In the genomic region with DNA sequence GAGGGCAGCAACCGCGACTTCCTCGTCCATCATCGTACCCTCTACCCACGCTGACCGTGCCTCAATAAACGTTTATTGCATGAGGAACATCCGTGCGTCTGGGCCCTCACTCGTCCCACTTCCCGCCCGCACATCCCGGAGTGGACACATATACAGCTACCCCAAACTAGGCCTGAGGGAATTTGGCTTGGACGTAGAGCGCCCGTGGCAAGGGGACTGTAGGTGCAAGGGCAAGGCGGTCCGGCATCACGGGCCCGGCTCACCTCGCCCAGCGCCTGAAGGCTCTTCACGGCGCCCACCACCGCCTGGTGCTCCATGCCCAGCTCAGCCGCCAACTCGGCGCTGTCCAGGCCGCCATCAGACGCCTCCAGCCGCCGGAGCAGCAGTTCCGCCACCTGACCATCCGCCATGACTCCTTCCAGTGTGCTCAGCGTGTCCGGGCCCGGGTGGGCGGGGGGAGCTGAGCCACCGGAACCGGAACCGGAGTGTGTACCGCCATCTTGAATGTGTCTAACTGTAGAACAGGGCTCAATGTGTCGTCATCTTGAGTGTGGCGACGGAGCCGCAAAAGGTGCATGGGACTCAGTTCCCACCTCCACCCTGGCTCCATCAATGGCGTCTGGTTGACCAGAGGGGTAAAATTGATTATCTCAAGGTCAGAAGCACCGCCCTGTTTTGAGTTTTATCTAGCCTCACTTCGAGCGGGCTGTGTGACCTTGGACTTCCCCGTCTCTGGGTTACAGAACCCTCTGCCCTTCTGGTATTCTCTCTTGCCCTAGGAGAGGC, we compare ENCODE assay signal across 1 cellular context.
TF ChIP-seq lines count a peak whose summit lies in the region.

A gene (minus strand): TSS at position 425 of the 786 bp plus-strand sequence. CDS start 15 bp downstream, at position 410.

TF ChIP-seq in HepG2, 621 proteins besides CTCF, POLR2A, EP300 and RAD21 (continued from another document and continues in another):
- TF ChIP-seq GABPA (IDR thresholded peaks at IDR 0.05; ENCODE audit: low read depth, low read length) (peak; percentile 93), GABPA (CRISPR knock-in tag; IDR thresholded peaks at IDR 0.05; ENCODE audit: low read depth) (peak; percentile 99), NFYB (CRISPR knock-in tag; IDR thresholded peaks at IDR 0.05) (peak; percentile 47), FOXC1 (CRISPR knock-in tag; IDR thresholded peaks at IDR 0.05; ENCODE audit: borderline replicate concordance) (peak; percentile 34), ZNF3 (CRISPR knock-in tag; IDR thresholded peaks at IDR 0.05) (no peak), ATM (IDR thresholded peaks at IDR 0.05; ENCODE audit: borderline replicate concordance) (no peak), PLRG1 (conservative IDR thresholded peaks at IDR 0.05) (no peak), POLR2G (IDR thresholded peaks at IDR 0.05; ENCODE audit: low read depth, low read length) (peak; percentile 96), ZNF564 (CRISPR knock-in tag; IDR thresholded peaks at IDR 0.05) (no peak), NFE2L2 (IDR thresholded peaks at IDR 0.05; ENCODE audit: low read length) (no peak), ZFX (CRISPR knock-in tag; IDR thresholded peaks at IDR 0.05; ENCODE audit: low read depth) (peak; percentile 96), RFXAP (CRISPR knock-in tag; IDR thresholded peaks at IDR 0.05; ENCODE audit: borderline replicate concordance) (no peak), ZKSCAN5 (CRISPR knock-in tag; IDR thresholded peaks at IDR 0.05) (no peak), SOX5 (CRISPR knock-in tag; IDR thresholded peaks at IDR 0.05; ENCODE audit: borderline replicate concordance) (peak; percentile 45), ZNF747 (CRISPR knock-in tag; IDR thresholded peaks at IDR 0.05; ENCODE audit: borderline replicate concordance) (peak; percentile 83; the same call in 1 of the 2 replicates), ELF4 (CRISPR knock-in tag; IDR thresholded peaks at IDR 0.05; ENCODE audit: borderline replicate concordance) (0 out of 2 replicates have a peak, but pooled peaks have one; percentile 34), TMF1 (CRISPR knock-in tag; IDR thresholded peaks at IDR 0.05; ENCODE audit: low read depth) (peak; percentile 84; the same call in 1 of the 2 replicates), ZFP36L1 (CRISPR knock-in tag; IDR thresholded peaks at IDR 0.05) (0 out of 2 replicates have a peak, but pooled peaks have one; percentile 53), FOSL2 (CRISPR knock-in tag; IDR thresholded peaks at IDR 0.05) (peak; percentile 51; the same call in 1 of the 2 replicates), ZNF652 (CRISPR knock-in tag; IDR thresholded peaks at IDR 0.05; ENCODE audit: borderline replicate concordance, low read depth) (no peak), CHD2 (IDR thresholded peaks at IDR 0.05; ENCODE audit: low read depth, low read length) (no peak), ZNF737 (CRISPR knock-in tag; IDR thresholded peaks at IDR 0.05; ENCODE audit: borderline replicate concordance) (peak; percentile 69; the same call in 1 of the 2 replicates), ZNF468 (CRISPR knock-in tag; IDR thresholded peaks at IDR 0.05) (no peak), DPF2 (CRISPR knock-in tag; IDR thresholded peaks at IDR 0.05; ENCODE audit: borderline replicate concordance, low read depth) (no peak), HHEX (CRISPR knock-in tag; IDR thresholded peaks at IDR 0.05) (no peak), ZNF333 (CRISPR knock-in tag; IDR thresholded peaks at IDR 0.05; ENCODE audit: borderline replicate concordance) (peak; percentile 33; the same call in 1 of the 2 replicates), ZNF841 (CRISPR knock-in tag; IDR thresholded peaks at IDR 0.05; ENCODE audit: borderline replicate concordance) (no peak), ZNF326 (CRISPR knock-in tag; IDR thresholded peaks at IDR 0.05; ENCODE audit: borderline replicate concordance) (no peak), SCMH1 (CRISPR knock-in tag; IDR thresholded peaks at IDR 0.05; ENCODE audit: borderline replicate concordance) (no peak), CEBPB (IDR thresholded peaks at IDR 0.05; ENCODE audit: borderline replicate concordance, low read depth, low read length) (0 out of 2 replicates have a peak, but pooled peaks have one; percentile 0), MEF2D (CRISPR knock-in tag; IDR thresholded peaks at IDR 0.05) (peak; percentile 70; the same call in 1 of the 2 replicates), REPIN1 (CRISPR knock-in tag; IDR thresholded peaks at IDR 0.05; ENCODE audit: borderline replicate concordance, low read depth) (peak; percentile 68), ZNF792 (CRISPR knock-in tag; IDR thresholded peaks at IDR 0.05) (peak; percentile 75), ZNF484 (CRISPR knock-in tag; IDR thresholded peaks at IDR 0.05; ENCODE audit: borderline replicate concordance, low read depth) (no peak), CENPT (CRISPR knock-in tag; IDR thresholded peaks at IDR 0.05; ENCODE audit: low read depth) (no peak), ZNF615 (CRISPR knock-in tag; IDR thresholded peaks at IDR 0.05; ENCODE audit: borderline replicate concordance) (no peak), ARNTL (CRISPR knock-in tag; IDR thresholded peaks at IDR 0.05) (peak; percentile 62; the same call in 1 of the 2 replicates), CREB1 (IDR thresholded peaks at IDR 0.05) (peak; percentile 75), CREB1 (CRISPR knock-in tag; IDR thresholded peaks at IDR 0.05) (peak; percentile 67; the same call in 1 of the 2 replicates)
- TF ChIP-seq, protein P1, sequence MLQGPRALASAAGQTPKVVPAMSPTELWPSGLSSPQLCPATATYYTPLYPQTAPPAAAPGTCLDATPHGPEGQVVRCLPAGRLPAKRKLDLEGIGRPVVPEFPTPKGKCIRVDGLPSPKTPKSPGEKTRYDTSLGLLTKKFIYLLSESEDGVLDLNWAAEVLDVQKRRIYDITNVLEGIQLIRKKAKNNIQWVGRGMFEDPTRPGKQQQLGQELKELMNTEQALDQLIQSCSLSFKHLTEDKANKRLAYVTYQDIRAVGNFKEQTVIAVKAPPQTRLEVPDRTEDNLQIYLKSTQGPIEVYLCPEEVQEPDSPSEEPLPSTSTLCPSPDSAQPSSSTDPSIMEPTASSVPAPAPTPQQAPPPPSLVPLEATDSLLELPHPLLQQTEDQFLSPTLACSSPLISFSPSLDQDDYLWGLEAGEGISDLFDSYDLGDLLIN (CRISPR knock-in tag; IDR thresholded peaks at IDR 0.05; ENCODE audit: borderline replicate concordance), result no peak
- TF ChIP-seq, protein P2, sequence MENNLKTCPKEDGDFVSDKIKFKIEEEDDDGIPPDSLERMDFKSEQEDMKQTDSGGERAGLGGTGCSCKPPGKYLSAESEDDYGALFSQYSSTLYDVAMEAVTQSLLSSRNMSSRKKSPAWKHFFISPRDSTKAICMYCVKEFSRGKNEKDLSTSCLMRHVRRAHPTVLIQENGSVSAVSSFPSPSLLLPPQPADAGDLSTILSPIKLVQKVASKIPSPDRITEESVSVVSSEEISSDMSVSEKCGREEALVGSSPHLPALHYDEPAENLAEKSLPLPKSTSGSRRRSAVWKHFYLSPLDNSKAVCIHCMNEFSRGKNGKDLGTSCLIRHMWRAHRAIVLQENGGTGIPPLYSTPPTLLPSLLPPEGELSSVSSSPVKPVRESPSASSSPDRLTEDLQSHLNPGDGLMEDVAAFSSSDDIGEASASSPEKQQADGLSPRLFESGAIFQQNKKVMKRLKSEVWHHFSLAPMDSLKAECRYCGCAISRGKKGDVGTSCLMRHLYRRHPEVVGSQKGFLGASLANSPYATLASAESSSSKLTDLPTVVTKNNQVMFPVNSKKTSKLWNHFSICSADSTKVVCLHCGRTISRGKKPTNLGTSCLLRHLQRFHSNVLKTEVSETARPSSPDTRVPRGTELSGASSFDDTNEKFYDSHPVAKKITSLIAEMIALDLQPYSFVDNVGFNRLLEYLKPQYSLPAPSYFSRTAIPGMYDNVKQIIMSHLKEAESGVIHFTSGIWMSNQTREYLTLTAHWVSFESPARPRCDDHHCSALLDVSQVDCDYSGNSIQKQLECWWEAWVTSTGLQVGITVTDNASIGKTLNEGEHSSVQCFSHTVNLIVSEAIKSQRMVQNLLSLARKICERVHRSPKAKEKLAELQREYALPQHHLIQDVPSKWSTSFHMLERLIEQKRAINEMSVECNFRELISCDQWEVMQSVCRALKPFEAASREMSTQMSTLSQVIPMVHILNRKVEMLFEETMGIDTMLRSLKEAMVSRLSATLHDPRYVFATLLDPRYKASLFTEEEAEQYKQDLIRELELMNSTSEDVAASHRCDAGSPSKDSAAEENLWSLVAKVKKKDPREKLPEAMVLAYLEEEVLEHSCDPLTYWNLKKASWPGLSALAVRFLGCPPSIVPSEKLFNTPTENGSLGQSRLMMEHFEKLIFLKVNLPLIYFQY (CRISPR knock-in tag; IDR thresholded peaks at IDR 0.05; ENCODE audit: borderline replicate concordance), result peak; percentile 60; the same call in 1 of the 2 replicates
- TF ChIP-seq, protein P3, sequence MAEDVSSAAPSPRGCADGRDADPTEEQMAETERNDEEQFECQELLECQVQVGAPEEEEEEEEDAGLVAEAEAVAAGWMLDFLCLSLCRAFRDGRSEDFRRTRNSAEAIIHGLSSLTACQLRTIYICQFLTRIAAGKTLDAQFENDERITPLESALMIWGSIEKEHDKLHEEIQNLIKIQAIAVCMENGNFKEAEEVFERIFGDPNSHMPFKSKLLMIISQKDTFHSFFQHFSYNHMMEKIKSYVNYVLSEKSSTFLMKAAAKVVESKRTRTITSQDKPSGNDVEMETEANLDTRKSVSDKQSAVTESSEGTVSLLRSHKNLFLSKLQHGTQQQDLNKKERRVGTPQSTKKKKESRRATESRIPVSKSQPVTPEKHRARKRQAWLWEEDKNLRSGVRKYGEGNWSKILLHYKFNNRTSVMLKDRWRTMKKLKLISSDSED (CRISPR knock-in tag; IDR thresholded peaks at IDR 0.05), result no peak
- TF ChIP-seq, protein P4, sequence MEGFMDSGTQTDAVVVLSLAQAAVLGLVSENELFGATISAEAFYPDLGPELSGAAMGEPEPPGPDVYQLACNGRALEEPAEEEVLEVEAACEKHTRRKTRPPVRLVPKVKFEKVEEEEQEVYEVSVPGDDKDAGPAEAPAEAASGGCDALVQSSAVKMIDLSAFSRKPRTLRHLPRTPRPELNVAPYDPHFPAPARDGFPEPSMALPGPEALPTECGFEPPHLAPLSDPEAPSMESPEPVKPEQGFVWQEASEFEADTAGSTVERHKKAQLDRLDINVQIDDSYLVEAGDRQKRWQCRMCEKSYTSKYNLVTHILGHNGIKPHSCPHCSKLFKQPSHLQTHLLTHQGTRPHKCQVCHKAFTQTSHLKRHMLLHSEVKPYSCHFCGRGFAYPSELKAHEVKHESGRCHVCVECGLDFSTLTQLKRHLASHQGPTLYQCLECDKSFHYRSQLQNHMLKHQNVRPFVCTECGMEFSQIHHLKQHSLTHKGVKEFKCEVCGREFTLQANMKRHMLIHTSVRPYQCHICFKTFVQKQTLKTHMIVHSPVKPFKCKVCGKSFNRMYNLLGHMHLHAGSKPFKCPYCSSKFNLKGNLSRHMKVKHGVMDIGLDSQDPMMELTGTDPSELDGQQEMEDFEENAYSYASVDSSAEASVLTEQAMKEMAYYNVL (CRISPR knock-in tag; IDR thresholded peaks at IDR 0.05; ENCODE audit: borderline replicate concordance), result peak; percentile 56; the same call in 1 of the 2 replicates
- TF ChIP-seq, protein P5, sequence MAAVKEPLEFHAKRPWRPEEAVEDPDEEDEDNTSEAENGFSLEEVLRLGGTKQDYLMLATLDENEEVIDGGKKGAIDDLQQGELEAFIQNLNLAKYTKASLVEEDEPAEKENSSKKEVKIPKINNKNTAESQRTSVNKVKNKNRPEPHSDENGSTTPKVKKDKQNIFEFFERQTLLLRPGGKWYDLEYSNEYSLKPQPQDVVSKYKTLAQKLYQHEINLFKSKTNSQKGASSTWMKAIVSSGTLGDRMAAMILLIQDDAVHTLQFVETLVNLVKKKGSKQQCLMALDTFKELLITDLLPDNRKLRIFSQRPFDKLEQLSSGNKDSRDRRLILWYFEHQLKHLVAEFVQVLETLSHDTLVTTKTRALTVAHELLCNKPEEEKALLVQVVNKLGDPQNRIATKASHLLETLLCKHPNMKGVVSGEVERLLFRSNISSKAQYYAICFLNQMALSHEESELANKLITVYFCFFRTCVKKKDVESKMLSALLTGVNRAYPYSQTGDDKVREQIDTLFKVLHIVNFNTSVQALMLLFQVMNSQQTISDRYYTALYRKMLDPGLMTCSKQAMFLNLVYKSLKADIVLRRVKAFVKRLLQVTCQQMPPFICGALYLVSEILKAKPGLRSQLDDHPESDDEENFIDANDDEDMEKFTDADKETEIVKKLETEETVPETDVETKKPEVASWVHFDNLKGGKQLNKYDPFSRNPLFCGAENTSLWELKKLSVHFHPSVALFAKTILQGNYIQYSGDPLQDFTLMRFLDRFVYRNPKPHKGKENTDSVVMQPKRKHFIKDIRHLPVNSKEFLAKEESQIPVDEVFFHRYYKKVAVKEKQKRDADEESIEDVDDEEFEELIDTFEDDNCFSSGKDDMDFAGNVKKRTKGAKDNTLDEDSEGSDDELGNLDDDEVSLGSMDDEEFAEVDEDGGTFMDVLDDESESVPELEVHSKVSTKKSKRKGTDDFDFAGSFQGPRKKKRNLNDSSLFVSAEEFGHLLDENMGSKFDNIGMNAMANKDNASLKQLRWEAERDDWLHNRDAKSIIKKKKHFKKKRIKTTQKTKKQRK (IDR thresholded peaks at IDR 0.05; ENCODE audit: low read length), result no peak
- TF ChIP-seq, protein P6, sequence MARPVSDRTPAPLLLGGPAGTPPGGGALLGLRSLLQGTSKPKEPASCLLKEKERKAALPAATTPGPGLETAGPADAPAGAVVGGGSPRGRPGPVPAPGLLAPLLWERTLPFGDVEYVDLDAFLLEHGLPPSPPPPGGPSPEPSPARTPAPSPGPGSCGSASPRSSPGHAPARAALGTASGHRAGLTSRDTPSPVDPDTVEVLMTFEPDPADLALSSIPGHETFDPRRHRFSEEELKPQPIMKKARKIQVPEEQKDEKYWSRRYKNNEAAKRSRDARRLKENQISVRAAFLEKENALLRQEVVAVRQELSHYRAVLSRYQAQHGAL (CRISPR knock-in tag; IDR thresholded peaks at IDR 0.05; ENCODE audit: not compliant biosample characterization), result no peak
- TF ChIP-seq, protein P7, sequence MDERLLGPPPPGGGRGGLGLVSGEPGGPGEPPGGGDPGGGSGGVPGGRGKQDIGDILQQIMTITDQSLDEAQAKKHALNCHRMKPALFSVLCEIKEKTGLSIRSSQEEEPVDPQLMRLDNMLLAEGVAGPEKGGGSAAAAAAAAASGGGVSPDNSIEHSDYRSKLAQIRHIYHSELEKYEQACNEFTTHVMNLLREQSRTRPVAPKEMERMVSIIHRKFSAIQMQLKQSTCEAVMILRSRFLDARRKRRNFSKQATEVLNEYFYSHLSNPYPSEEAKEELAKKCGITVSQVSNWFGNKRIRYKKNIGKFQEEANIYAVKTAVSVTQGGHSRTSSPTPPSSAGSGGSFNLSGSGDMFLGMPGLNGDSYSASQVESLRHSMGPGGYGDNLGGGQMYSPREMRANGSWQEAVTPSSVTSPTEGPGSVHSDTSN (CRISPR knock-in tag; IDR thresholded peaks at IDR 0.05), result no peak
- TF ChIP-seq, protein P8, sequence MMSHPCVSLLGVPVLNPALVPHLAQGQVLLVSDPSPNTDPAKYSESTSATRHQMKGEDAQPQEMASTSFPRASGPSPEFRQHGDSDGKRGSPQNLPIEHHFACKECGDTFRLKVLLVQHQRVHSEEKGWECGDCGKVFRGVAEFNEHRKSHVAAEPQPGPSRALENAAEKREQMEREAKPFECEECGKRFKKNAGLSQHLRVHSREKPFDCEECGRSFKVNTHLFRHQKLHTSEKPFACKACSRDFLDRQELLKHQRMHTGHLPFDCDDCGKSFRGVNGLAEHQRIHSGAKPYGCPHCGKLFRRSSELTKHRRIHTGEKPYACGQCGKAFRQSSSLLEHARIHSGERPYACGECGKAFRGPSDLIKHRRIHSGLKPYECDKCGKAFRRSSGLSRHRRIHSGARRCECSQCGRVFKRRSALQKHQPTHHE (CRISPR knock-in tag; IDR thresholded peaks at IDR 0.05; ENCODE audit: borderline replicate concordance), result peak; percentile 77
